1 cellular context compared by ENCODE assay signal in the genomic region with DNA sequence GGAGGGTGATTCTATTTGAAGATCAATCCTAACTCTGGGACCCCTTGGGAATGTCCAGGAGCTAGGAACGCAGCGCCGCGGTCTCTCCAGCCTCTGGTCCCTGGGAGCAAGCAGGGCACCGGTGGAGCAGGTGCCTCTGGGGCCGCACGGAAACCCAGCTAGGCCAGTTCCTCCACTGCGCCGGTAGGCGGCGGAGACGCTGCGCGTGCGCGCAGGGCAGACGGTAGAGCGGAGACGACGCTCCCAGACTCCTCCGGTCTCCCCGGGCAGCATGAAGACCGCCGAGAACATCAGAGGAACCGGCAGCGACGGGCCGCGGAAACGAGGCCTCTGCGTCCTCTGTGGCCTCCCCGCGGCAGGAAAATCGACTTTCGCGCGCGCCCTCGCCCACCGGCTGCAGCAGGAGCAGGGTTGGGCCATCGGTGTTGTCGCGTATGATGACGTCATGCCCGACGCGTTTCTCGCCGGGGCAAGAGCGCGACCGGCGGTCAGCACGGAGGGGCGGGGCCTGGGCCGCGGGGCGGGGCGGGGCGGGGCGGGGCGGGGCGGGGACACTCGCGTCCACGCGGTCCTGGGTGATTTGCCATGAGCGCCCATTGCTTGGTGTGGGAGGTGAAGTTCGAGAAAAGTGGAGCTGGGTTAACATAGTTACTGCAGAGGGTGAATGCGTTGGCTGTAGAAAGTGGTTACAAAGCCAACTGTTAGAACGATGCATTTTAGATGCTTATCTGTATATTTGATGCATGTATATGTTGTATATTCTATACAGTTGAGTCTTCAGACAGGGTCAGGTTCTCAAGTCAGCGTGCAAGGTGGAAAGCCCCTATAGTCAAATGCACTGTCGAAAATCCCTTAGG.
TF ChIP-seq lines count a peak whose summit lies in the region.

Gene PSTK, plus strand, starts transcription at position 193 of the 857 bp plus-strand sequence. Its CDS starts 79 bp downstream, at position 272.

TF ChIP-seq in WTC11, 78 proteins besides CTCF, POLR2A, EP300 and RAD21 (continued from another document and continues in another):
- TF ChIP-seq ZNF532 (CRISPR knock-in tag; IDR thresholded peaks at IDR 0.05; ENCODE audit: borderline replicate concordance): peak; percentile 14; the same call in 1 of the 2 replicates
- TF ChIP-seq CBFB (CRISPR knock-in tag; IDR thresholded peaks at IDR 0.05; ENCODE audit: low read depth): peak; percentile 38; the same call in 1 of the 2 replicates
- TF ChIP-seq, protein P1, sequence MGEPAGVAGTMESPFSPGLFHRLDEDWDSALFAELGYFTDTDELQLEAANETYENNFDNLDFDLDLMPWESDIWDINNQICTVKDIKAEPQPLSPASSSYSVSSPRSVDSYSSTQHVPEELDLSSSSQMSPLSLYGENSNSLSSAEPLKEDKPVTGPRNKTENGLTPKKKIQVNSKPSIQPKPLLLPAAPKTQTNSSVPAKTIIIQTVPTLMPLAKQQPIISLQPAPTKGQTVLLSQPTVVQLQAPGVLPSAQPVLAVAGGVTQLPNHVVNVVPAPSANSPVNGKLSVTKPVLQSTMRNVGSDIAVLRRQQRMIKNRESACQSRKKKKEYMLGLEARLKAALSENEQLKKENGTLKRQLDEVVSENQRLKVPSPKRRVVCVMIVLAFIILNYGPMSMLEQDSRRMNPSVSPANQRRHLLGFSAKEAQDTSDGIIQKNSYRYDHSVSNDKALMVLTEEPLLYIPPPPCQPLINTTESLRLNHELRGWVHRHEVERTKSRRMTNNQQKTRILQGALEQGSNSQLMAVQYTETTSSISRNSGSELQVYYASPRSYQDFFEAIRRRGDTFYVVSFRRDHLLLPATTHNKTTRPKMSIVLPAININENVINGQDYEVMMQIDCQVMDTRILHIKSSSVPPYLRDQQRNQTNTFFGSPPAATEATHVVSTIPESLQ (CRISPR knock-in tag; IDR thresholded peaks at IDR 0.05): no peak
- TF ChIP-seq ZNF416 (CRISPR knock-in tag; IDR thresholded peaks at IDR 0.05): peak; percentile 68; the same call in 1 of the 2 replicates
- TF ChIP-seq ZNF281 (CRISPR knock-in tag; IDR thresholded peaks at IDR 0.05): no peak
- TF ChIP-seq, protein P2, sequence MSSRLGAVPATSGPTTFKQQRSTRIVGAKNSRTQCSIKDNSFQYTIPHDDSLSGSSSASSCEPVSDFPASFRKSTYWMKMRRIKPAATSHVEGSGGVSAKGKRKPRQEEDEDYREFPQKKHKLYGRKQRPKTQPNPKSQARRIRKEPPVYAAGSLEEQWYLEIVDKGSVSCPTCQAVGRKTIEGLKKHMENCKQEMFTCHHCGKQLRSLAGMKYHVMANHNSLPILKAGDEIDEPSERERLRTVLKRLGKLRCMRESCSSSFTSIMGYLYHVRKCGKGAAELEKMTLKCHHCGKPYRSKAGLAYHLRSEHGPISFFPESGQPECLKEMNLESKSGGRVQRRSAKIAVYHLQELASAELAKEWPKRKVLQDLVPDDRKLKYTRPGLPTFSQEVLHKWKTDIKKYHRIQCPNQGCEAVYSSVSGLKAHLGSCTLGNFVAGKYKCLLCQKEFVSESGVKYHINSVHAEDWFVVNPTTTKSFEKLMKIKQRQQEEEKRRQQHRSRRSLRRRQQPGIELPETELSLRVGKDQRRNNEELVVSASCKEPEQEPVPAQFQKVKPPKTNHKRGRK (CRISPR knock-in tag; IDR thresholded peaks at IDR 0.05; ENCODE audit: borderline replicate concordance): no peak
- no peak for TF ChIP-seq EMX1 (CRISPR knock-in tag; IDR thresholded peaks at IDR 0.05)
- TF ChIP-seq HMGA2 (CRISPR knock-in tag; IDR thresholded peaks at IDR 0.05): peak; percentile 18; the same call in 1 of the 2 replicates
- TF ChIP-seq MXD4 (CRISPR knock-in tag; IDR thresholded peaks at IDR 0.05; ENCODE audit: borderline replicate concordance): no peak
- no peak for TF ChIP-seq IRF2 (CRISPR knock-in tag; IDR thresholded peaks at IDR 0.05; ENCODE audit: borderline replicate concordance, low read depth)
- peak; percentile 35; the same call in 1 of the 2 replicates for TF ChIP-seq PRRX2 (CRISPR knock-in tag; IDR thresholded peaks at IDR 0.05)
- peak; percentile 67 for TF ChIP-seq CREB1 (CRISPR knock-in tag; IDR thresholded peaks at IDR 0.05)
- TF ChIP-seq GRHL2 (CRISPR knock-in tag; IDR thresholded peaks at IDR 0.05; ENCODE audit: insufficient replicate concordance, severe bottlenecking): no peak
- TF ChIP-seq, protein P3, sequence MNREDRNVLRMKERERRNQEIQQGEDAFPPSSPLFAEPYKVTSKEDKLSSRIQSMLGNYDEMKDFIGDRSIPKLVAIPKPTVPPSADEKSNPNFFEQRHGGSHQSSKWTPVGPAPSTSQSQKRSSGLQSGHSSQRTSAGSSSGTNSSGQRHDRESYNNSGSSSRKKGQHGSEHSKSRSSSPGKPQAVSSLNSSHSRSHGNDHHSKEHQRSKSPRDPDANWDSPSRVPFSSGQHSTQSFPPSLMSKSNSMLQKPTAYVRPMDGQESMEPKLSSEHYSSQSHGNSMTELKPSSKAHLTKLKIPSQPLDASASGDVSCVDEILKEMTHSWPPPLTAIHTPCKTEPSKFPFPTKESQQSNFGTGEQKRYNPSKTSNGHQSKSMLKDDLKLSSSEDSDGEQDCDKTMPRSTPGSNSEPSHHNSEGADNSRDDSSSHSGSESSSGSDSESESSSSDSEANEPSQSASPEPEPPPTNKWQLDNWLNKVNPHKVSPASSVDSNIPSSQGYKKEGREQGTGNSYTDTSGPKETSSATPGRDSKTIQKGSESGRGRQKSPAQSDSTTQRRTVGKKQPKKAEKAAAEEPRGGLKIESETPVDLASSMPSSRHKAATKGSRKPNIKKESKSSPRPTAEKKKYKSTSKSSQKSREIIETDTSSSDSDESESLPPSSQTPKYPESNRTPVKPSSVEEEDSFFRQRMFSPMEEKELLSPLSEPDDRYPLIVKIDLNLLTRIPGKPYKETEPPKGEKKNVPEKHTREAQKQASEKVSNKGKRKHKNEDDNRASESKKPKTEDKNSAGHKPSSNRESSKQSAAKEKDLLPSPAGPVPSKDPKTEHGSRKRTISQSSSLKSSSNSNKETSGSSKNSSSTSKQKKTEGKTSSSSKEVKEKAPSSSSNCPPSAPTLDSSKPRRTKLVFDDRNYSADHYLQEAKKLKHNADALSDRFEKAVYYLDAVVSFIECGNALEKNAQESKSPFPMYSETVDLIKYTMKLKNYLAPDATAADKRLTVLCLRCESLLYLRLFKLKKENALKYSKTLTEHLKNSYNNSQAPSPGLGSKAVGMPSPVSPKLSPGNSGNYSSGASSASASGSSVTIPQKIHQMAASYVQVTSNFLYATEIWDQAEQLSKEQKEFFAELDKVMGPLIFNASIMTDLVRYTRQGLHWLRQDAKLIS (CRISPR knock-in tag; IDR thresholded peaks at IDR 0.05; ENCODE audit: borderline replicate concordance): no peak
- TF ChIP-seq, protein P4, sequence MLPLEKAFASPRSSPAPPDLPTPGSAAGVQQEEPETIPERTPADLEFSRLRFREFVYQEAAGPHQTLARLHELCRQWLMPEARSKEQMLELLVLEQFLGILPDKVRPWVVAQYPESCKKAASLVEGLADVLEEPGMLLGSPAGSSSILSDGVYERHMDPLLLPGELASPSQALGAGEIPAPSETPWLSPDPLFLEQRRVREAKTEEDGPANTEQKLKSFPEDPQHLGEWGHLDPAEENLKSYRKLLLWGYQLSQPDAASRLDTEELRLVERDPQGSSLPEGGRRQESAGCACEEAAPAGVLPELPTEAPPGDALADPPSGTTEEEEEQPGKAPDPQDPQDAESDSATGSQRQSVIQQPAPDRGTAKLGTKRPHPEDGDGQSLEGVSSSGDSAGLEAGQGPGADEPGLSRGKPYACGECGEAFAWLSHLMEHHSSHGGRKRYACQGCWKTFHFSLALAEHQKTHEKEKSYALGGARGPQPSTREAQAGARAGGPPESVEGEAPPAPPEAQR (CRISPR knock-in tag; IDR thresholded peaks at IDR 0.05): no peak
- TF ChIP-seq FOXP4 (CRISPR knock-in tag; IDR thresholded peaks at IDR 0.05): peak; percentile 63; the same call in 1 of the 2 replicates
- TF ChIP-seq ZNF219 (CRISPR knock-in tag; IDR thresholded peaks at IDR 0.05; ENCODE audit: borderline replicate concordance): peak; percentile 54; the same call in 1 of the 2 replicates
- no peak for TF ChIP-seq SOX15 (CRISPR knock-in tag; IDR thresholded peaks at IDR 0.05)
- no peak for TF ChIP-seq ZNF671 (CRISPR knock-in tag; IDR thresholded peaks at IDR 0.05)
- TF ChIP-seq, protein P5, sequence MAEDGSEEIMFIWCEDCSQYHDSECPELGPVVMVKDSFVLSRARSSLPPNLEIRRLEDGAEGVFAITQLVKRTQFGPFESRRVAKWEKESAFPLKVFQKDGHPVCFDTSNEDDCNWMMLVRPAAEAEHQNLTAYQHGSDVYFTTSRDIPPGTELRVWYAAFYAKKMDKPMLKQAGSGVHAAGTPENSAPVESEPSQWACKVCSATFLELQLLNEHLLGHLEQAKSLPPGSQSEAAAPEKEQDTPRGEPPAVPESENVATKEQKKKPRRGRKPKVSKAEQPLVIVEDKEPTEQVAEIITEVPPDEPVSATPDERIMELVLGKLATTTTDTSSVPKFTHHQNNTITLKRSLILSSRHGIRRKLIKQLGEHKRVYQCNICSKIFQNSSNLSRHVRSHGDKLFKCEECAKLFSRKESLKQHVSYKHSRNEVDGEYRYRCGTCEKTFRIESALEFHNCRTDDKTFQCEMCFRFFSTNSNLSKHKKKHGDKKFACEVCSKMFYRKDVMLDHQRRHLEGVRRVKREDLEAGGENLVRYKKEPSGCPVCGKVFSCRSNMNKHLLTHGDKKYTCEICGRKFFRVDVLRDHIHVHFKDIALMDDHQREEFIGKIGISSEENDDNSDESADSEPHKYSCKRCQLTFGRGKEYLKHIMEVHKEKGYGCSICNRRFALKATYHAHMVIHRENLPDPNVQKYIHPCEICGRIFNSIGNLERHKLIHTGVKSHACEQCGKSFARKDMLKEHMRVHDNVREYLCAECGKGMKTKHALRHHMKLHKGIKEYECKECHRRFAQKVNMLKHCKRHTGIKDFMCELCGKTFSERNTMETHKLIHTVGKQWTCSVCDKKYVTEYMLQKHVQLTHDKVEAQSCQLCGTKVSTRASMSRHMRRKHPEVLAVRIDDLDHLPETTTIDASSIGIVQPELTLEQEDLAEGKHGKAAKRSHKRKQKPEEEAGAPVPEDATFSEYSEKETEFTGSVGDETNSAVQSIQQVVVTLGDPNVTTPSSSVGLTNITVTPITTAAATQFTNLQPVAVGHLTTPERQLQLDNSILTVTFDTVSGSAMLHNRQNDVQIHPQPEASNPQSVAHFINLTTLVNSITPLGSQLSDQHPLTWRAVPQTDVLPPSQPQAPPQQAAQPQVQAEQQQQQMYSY (CRISPR knock-in tag; IDR thresholded peaks at IDR 0.05): no peak
- no peak for TF ChIP-seq NR1H2 (CRISPR knock-in tag; IDR thresholded peaks at IDR 0.05)
- TF ChIP-seq USF1 (CRISPR knock-in tag; IDR thresholded peaks at IDR 0.05): peak; percentile 55; the same call in 1 of the 2 replicates
- TF ChIP-seq NR2C2 (CRISPR knock-in tag; IDR thresholded peaks at IDR 0.05): no peak
